In genomic region chr12:55997535-55997859, GRCh38 we compare ENCODE assay signal across 8 cellular contexts. TPM values are rescaled to one million over a fixed set of nuclear protein-coding genes. Genes with fewer than 3 reads are reported as not detected.
A peak's percentile ranks its signal among the peaks of the same experiment; 100 is the strongest.
DNase-seq lines count a peak whose midpoint lies in the region; ATAC-seq and TF ChIP-seq lines count a peak whose summit lies in the region.

No MANE protein-coding gene starts in this region.

- ATAC-seq in lower lobe of right lung = peak; percentile 40

- H3K4me3 ChIP-seq in lower lobe of right lung = peak overlapping the region; percentile 79

- H3K27me3 ChIP-seq in lower lobe of right lung (ENCODE audit: low read depth) = no peaks in the 10 kb centered on the region

- no peaks in the 10 kb centered on the region for H3K9me3 ChIP-seq in lower lobe of right lung

- peaks cover 6% of the 10 kb centered on the region for H3K27me3 Mint-ChIP-seq in activated naive CD4-positive, alpha-beta T cell treated with anti-CD3 and anti-CD28 coated beads, Interleukin-2, amount 50 U/mL, for 24 hours
- H3K27me3 Mint-ChIP-seq in brain (peaks cover 7% of the 10 kb centered on the region), type B pancreatic cell (no peaks in the 10 kb centered on the region)

- TF ChIP-seq CTCF in brain (conservative IDR thresholded peaks at IDR 0.05) (no peak), lower lobe of right lung (IDR thresholded peaks at IDR 0.05) (no peak), type B pancreatic cell (conservative IDR thresholded peaks at IDR 0.05) (no peak)

- H3K36me3 ChIP-seq in lower lobe of right lung = peaks cover 29% of the 10 kb centered on the region

- peaks cover 15% of the 10 kb centered on the region for H3K4me1 ChIP-seq in lower lobe of right lung

- no peak overlapping the region for H3K27ac Mint-ChIP-seq in activated naive CD4-positive, alpha-beta T cell treated with anti-CD3 and anti-CD28 coated beads, Interleukin-2, amount 50 U/mL, for 24 hours
- H3K27ac Mint-ChIP-seq in brain (peak overlapping the region; percentile 94 to 98 (median 97)), type B pancreatic cell (peak overlapping the region; percentile 87)

- intact Hi-C loops in lower lobe of right lung (cut with DNase I) = no loop called here

- H3K9me3 Mint-ChIP-seq in activated naive CD4-positive, alpha-beta T cell treated with anti-CD3 and anti-CD28 coated beads, Interleukin-2, amount 50 U/mL, for 24 hours = no peaks in the 10 kb centered on the region
- H3K9me3 Mint-ChIP-seq in brain = peaks cover 0 to 2% (median 0%) of the 10 kb centered on the region in 5 experiments
- H3K9me3 Mint-ChIP-seq in type B pancreatic cell = no peaks in the 10 kb centered on the region

- no peaks in the 10 kb centered on the region for H3K36me3 Mint-ChIP-seq in activated naive CD4-positive, alpha-beta T cell treated with anti-CD3 and anti-CD28 coated beads, Interleukin-2, amount 50 U/mL, for 24 hours
- peaks cover 36% of the 10 kb centered on the region for H3K36me3 Mint-ChIP-seq in brain
- peaks cover 22% of the 10 kb centered on the region for H3K36me3 Mint-ChIP-seq in type B pancreatic cell

- H3K4me1 Mint-ChIP-seq in activated naive CD4-positive, alpha-beta T cell treated with anti-CD3 and anti-CD28 coated beads, Interleukin-2, amount 50 U/mL, for 24 hours = peaks cover 14% of the 10 kb centered on the region
- H3K4me1 Mint-ChIP-seq in brain (peaks cover 33% of the 10 kb centered on the region), type B pancreatic cell (ENCODE audit: unreplicated experiment) (peaks cover 24% of the 10 kb centered on the region)

- no peak for DNase-seq in activated naive CD4-positive, alpha-beta T cell (lab: John Stamatoyannopoulos, UW)
- no peak for DNase-seq in lower lobe of right lung
- DNase-seq in type B pancreatic cell (ENCODE audit: extremely low spot score, unreplicated experiment) = no peak
- no peak for DNase-seq in NK-92 treated with Interleukin-12 subunit alpha and Interleukin-12 subunit beta, amount 100 ng/mL, for 24 hours (lab: John Stamatoyannopoulos, UW)
- no peak for DNase-seq in NOMO-1 treated with DMSO at 0.1 percent for 48 hours (lab: John Stamatoyannopoulos, UW; ENCODE audit: unreplicated experiment)
- no peak for DNase-seq in activated CD4-positive, CD25-positive, alpha-beta regulatory T cell (lab: John Stamatoyannopoulos, UW)

- H3K4me3 Mint-ChIP-seq in activated naive CD4-positive, alpha-beta T cell treated with anti-CD3 and anti-CD28 coated beads, Interleukin-2, amount 50 U/mL, for 24 hours = peak overlapping the region; percentile 62
- H3K4me3 Mint-ChIP-seq in brain = peak overlapping the region; percentile 94 to 99 (median 97)
- peak overlapping the region; percentile 99 for H3K4me3 Mint-ChIP-seq in type B pancreatic cell

- peak overlapping the region; percentile 77 for H3K27ac ChIP-seq in lower lobe of right lung

RNA-seq across cellular contexts. Expression of gene SUOX, which starts 0.4 kb away (rescaled TPM):
- polyA plus RNA-seq in brain (ENCODE audit: insufficient read depth, low read depth, low replicate concordance) = 18.4 TPM
- total RNA-seq in lower lobe of right lung (23.3 TPM), type B pancreatic cell (ENCODE audit: low replicate concordance) (28.4 and 34.6 TPM in 2 replicates)

RNA-seq across cellular contexts. Expression of gene IKZF4, which starts 23.3 kb away (rescaled TPM):
- 6.4 TPM for polyA plus RNA-seq in brain (ENCODE audit: insufficient read depth, low read depth, low replicate concordance)
- total RNA-seq in lower lobe of right lung (13.1 TPM), type B pancreatic cell (ENCODE audit: low replicate concordance) (6.1 and 21.0 TPM in 2 replicates)

RNA-seq across cellular contexts. Expression of gene RAB5B, which starts 23.6 kb away (rescaled TPM):
- 156 TPM for polyA plus RNA-seq in brain (ENCODE audit: insufficient read depth, low read depth, low replicate concordance)
- total RNA-seq in lower lobe of right lung (138 TPM), type B pancreatic cell (ENCODE audit: low replicate concordance) (105 and 131 TPM in 2 replicates)

RNA-seq across cellular contexts. Expression of gene CDK2, which starts 30.9 kb away (rescaled TPM):
- polyA plus RNA-seq in brain (ENCODE audit: insufficient read depth, low read depth, low replicate concordance) = 52.2 TPM
- total RNA-seq in lower lobe of right lung = 22.2 TPM
- total RNA-seq in type B pancreatic cell (ENCODE audit: low replicate concordance) = 52.8 and 82.8 TPM in 2 replicates

RNA-seq across cellular contexts. Expression of gene PMEL, which starts 31.7 kb away (rescaled TPM):
- polyA plus RNA-seq in brain (ENCODE audit: insufficient read depth, low read depth, low replicate concordance) = 1.5 TPM
- total RNA-seq in lower lobe of right lung (1.2 TPM), type B pancreatic cell (ENCODE audit: low replicate concordance) (1.4 and 136 TPM in 2 replicates)
